19 cellular contexts compared by ENCODE assay signal in genomic region chr18:24173997-24174396, GRCh38. TPM values are rescaled to one million over a fixed set of nuclear protein-coding genes. Genes with fewer than 3 reads are reported as not detected.
A peak's percentile ranks its signal among the peaks of the same experiment; 100 is the strongest.
DNase-seq lines count a peak whose midpoint lies in the region; ATAC-seq, FAIRE-seq and TF ChIP-seq lines count a peak whose summit lies in the region.
"Had no signal": no experiment of that assay in that cellular context is flagged by ENCODE, and none has a peak within 500 bp of the region (broad histone marks: within the 10 kb centered on the region; RNA-seq: fewer than 3 reads in every experiment).

No MANE protein-coding gene starts in this region.

- CTCF ChIA-PET in Caco-2 (lab: Charles Lee) = no interaction called here
- CTCF ChIA-PET in K562 (lab: Yijun Ruan, JAX; ENCODE audit: low intra/inter-chr PET ratio) = no interaction called here

- peaks cover 8% of the 10 kb centered on the region for H3K4me1 Mint-ChIP-seq in activated CD4-positive, alpha-beta T cell treated with anti-CD3 and anti-CD28 coated beads, Interleukin-2, amount 10 ng/mL, durations not matched to agents 24 days and 14 days
- H3K4me1 Mint-ChIP-seq in Caco-2 (ENCODE audit: low read depth, unreplicated experiment) (no peaks in the 10 kb centered on the region), neural progenitor cell (peaks cover 9% of the 10 kb centered on the region)

- no peaks in the 10 kb centered on the region for H4K20me1 ChIP-seq in K562 (replicated peaks; ENCODE audit: control insufficient read depth, insufficient read depth, low read length)
- no peaks in the 10 kb centered on the region for H4K20me1 ChIP-seq in neural progenitor cell (ENCODE audit: low read depth)
- H4K20me1 ChIP-seq: BLaER1 treated with 17β-estradiol and CSF1 and Interleukin-3, amounts not matched to agents 10 nM and 100 nM had no signal

- no peaks in the 10 kb centered on the region for H3K27me3 Mint-ChIP-seq in activated CD4-positive, alpha-beta T cell treated with anti-CD3 and anti-CD28 coated beads, Interleukin-2, amount 10 ng/mL, durations not matched to agents 24 days and 14 days
- H3K27me3 Mint-ChIP-seq in Caco-2 (ENCODE audit: insufficient read depth, unreplicated experiment) (no peaks in the 10 kb centered on the region), neural progenitor cell (ENCODE audit: insufficient read depth, low read depth) (no peaks in the 10 kb centered on the region)

- H3K27me3 ChIP-seq in Caco-2 (replicated peaks; ENCODE audit: control insufficient read depth, insufficient read depth, low read length) (no peaks in the 10 kb centered on the region), K562 (ENCODE audit: control insufficient read depth in 2 of 2, insufficient read depth in 2 of 2, low read length in 2 of 2) (peaks cover 9 to 18% of the 10 kb centered on the region in 2 experiments; a peak in 4 of 5 replicates), neural progenitor cell (no peaks in the 10 kb centered on the region)
- H3K27me3 ChIP-seq: BLaER1 treated with 17β-estradiol and CSF1 and Interleukin-3, amounts not matched to agents 10 nM and 100 nM had no signal

- peaks cover 8% of the 10 kb centered on the region for H3F3A ChIP-seq in neural progenitor cell (ENCODE audit: low read depth)

- H3K4me3 Mint-ChIP-seq in activated CD4-positive, alpha-beta T cell treated with anti-CD3 and anti-CD28 coated beads, Interleukin-2, amount 10 ng/mL, durations not matched to agents 24 days and 14 days = no peak overlapping the region
- H3K4me3 Mint-ChIP-seq in Caco-2 (ENCODE audit: unreplicated experiment) = no peak overlapping the region
- H3K4me3 Mint-ChIP-seq in neural progenitor cell = no peak overlapping the region

- no peak for TF ChIP-seq POLR2A in K562 (conservative IDR thresholded peaks at IDR 0.05)

- no peak overlapping the region for H3K4me2 ChIP-seq in K562 (ENCODE audit: insufficient read depth, low read length)
- no peak overlapping the region for H3K4me2 ChIP-seq in neural progenitor cell
- H3K4me2 ChIP-seq: BLaER1 treated with 17β-estradiol and CSF1 and Interleukin-3, amounts not matched to agents 10 nM and 100 nM had no signal

- 2% methylated on average over 3 of the region's 3 CpGs for WGBS in K562 (ENCODE audit: insufficient coverage, low coverage, missing lambda C conversion rate)

- no peaks in the 10 kb centered on the region for H3K36me3 ChIP-seq in Caco-2 (ENCODE audit: control insufficient read depth, insufficient read depth, low read length)
- H3K36me3 ChIP-seq in K562 (ENCODE audit: control insufficient read depth, insufficient read depth, low read length) = no peaks in the 10 kb centered on the region
- H3K36me3 ChIP-seq in neural progenitor cell = no peaks in the 10 kb centered on the region

- H3K36me3 Mint-ChIP-seq in activated CD4-positive, alpha-beta T cell treated with anti-CD3 and anti-CD28 coated beads, Interleukin-2, amount 10 ng/mL, durations not matched to agents 24 days and 14 days (ENCODE audit: low read depth) = no peaks in the 10 kb centered on the region
- H3K36me3 Mint-ChIP-seq in Caco-2 (ENCODE audit: insufficient read depth, unreplicated experiment) (no peaks in the 10 kb centered on the region), neural progenitor cell (peaks cover 26% of the 10 kb centered on the region)

- no peaks in the 10 kb centered on the region for H3K9me1 ChIP-seq in K562 (ENCODE audit: control insufficient read depth, insufficient read depth, low read length)

- BruUV-seq in Caco-2 (replicated peaks; lab: Mats Ljungman, UMichigan) (no TSS peak), K562 (replicated peaks; lab: Mats Ljungman, UMichigan) (no TSS peak)

- H3K27ac ChIP-seq in K562 (ENCODE audit: extremely low read depth, low read depth, low read length) = no peak overlapping the region
- no peak overlapping the region for H3K27ac ChIP-seq in neural progenitor cell
- H3K27ac ChIP-seq: BLaER1 treated with 17β-estradiol and CSF1 and Interleukin-3, amounts not matched to agents 10 nM and 100 nM; HL-60 had no signal

- POLR2A ChIA-PET in Caco-2 (lab: Charles Lee) (no interaction called here), K562 (lab: Yijun Ruan, JAX) (interaction anchor here (1.0 to 1.1 kb wide), 2 partner anchors 22 to 102 kb away, joined by 3 read pairs; no protein-coding TSS in a partner anchor)

- TF ChIP-seq RAD21 in K562 (CRISPR knock-in tag; conservative IDR thresholded peaks at IDR 0.05 in 1 of 2, IDR thresholded peaks at IDR 0.05 in 1 of 2) = no peak

- intact Hi-C loops in activated CD4-positive, alpha-beta T cell treated with anti-CD3 and anti-CD28 coated beads, Interleukin-2, amount 10 ng/mL, durations not matched to agents 24 days and 14 days (cut with micrococcal nuclease) = loop anchor here (10.0 kb wide), 1 partner anchor 501 kb away; no protein-coding TSS in a partner anchor
- intact Hi-C loops in Caco-2 (cut with micrococcal nuclease; ENCODE audit: unreplicated experiment) (no loop called here), K562 (cut with micrococcal nuclease) (no loop called here)

- H3K4me3 ChIP-seq in Caco-2 (ENCODE audit: low read depth, low read length) (no peak overlapping the region), K562 (no peak overlapping the region), neural progenitor cell (no peak overlapping the region)
- H3K4me3 ChIP-seq: BLaER1 treated with 17β-estradiol and CSF1 and Interleukin-3, amounts not matched to agents 10 nM and 100 nM; HAP-1 had no signal

- no peak overlapping the region for H3K9ac ChIP-seq in K562 (ENCODE audit: insufficient read depth in 1 of 2, low read depth in 2 of 2, low read length in 2 of 2)
- no peak overlapping the region for H3K9ac ChIP-seq in neural progenitor cell
- H3K9ac ChIP-seq: BLaER1 treated with 17β-estradiol and CSF1 and Interleukin-3, amounts not matched to agents 10 nM and 100 nM had no signal

- H3K79me2 ChIP-seq in K562 (ENCODE audit: control insufficient read depth, insufficient read depth, low read length) (no peaks in the 10 kb centered on the region), neural progenitor cell (ENCODE audit: low read depth) (no peaks in the 10 kb centered on the region)

- TF ChIP-seq CTCF in Caco-2 (IDR thresholded peaks at IDR 0.05; ENCODE audit: insufficient read depth in 1 of 2, low read depth in 1 of 2, low read length in 1 of 2, severe bottlenecking in 1 of 2, unreplicated experiment in 1 of 2) = no peak
- TF ChIP-seq CTCF in K562 (IDR thresholded peaks at IDR 0.05 in 2 of 3, conservative IDR thresholded peaks at IDR 0.05 in 1 of 3; ENCODE audit: insufficient read depth in 2 of 3, low read depth in 1 of 3, low read length in 3 of 3) = no peak
- TF ChIP-seq CTCF in neural progenitor cell (IDR thresholded peaks at IDR 0.05) = no peak

- ATAC-seq in HG02610 (IDR thresholded peaks at IDR 0.05; ENCODE audit: unreplicated experiment) (peak; percentile 50), K562 (no peak), HG02759 (IDR thresholded peaks at IDR 0.05; ENCODE audit: unreplicated experiment) (no peak)

- H2AFZ ChIP-seq in K562 (ENCODE audit: low read depth, low read length) (no peak overlapping the region), neural progenitor cell (replicated peaks) (no peak overlapping the region)

- no peak for TF ChIP-seq EP300 in K562 (IDR thresholded peaks at IDR 0.05; ENCODE audit: low read length)

- in situ Hi-C loops in K562 (cut with MboI) = loop anchor here (10.0 kb wide), 1 partner anchor 311 kb away; no protein-coding TSS in a partner anchor

- FAIRE-seq in K562 (lab: Jason Lieb, UNC) = no peak
- FAIRE-seq: A204.1 had no signal

- H3K4me1 ChIP-seq in Caco-2 (no peaks in the 10 kb centered on the region), K562 (replicated peaks in 1 of 2; ENCODE audit: control insufficient read depth in 2 of 2, insufficient read depth in 2 of 2, low read length in 2 of 2) (no peaks in the 10 kb centered on the region), neural progenitor cell (no peaks in the 10 kb centered on the region)
- H3K4me1 ChIP-seq: HAP-1 had no signal

- peak overlapping the region; percentile 35 for H3K27ac Mint-ChIP-seq in activated CD4-positive, alpha-beta T cell treated with anti-CD3 and anti-CD28 coated beads, Interleukin-2, amount 10 ng/mL, durations not matched to agents 24 days and 14 days
- H3K27ac Mint-ChIP-seq in Caco-2 (ENCODE audit: unreplicated experiment) (peak overlapping the region; percentile 15), neural progenitor cell (no peak overlapping the region)

- H3K9me3 ChIP-seq in Caco-2 (no peaks in the 10 kb centered on the region), K562 (replicated peaks; ENCODE audit: control insufficient read depth, insufficient read depth, low read depth, low read length) (no peaks in the 10 kb centered on the region), neural progenitor cell (ENCODE audit: low read depth) (no peaks in the 10 kb centered on the region)
- H3K9me3 ChIP-seq: BLaER1 treated with 17β-estradiol and CSF1 and Interleukin-3, amounts not matched to agents 10 nM and 100 nM; HAP-1 had no signal

- H3K9me3 Mint-ChIP-seq in activated CD4-positive, alpha-beta T cell treated with anti-CD3 and anti-CD28 coated beads, Interleukin-2, amount 10 ng/mL, durations not matched to agents 24 days and 14 days = no peaks in the 10 kb centered on the region
- H3K9me3 Mint-ChIP-seq in Caco-2 (ENCODE audit: unreplicated experiment) (no peaks in the 10 kb centered on the region), neural progenitor cell (no peaks in the 10 kb centered on the region)

- no peak for DNase-seq in activated CD4-positive, alpha-beta T cell treated with anti-CD3 and anti-CD28 coated beads, Interleukin-2, amount 10 ng/mL, durations not matched to agents 24 days and 14 days
- DNase-seq in activated CD4-positive, alpha-beta T cell treated with anti-CD3 and anti-CD28 coated beads, Interleukin-2, amount 50 U/mL, for 1 hour = no peak
- DNase-seq in Caco-2 (no peak), K562 (ENCODE audit: extremely low read depth in 1 of 4, low spot score in 3 of 4) (no peak), HK-2 (ENCODE audit: unreplicated experiment) (no peak), neural progenitor cell (ENCODE audit: low spot score) (no peak)
- DNase-seq: DMS 273 treated with DMSO at 0.1 percent for 48 hours, KBM-7, NCI-H1436 treated with DMSO at 0.1 percent for 48 hours, NCI-H2029 treated with DMSO at 0.1 percent for 48 hours, NCI-H2171 treated with DMSO at 0.1 percent for 48 hours, NCI-H446 treated with DMSO at 0.1 percent for 48 hours, NCI-H748 treated with DMSO at 0.1 percent for 48 hours had no signal

RNA-seq across cellular contexts. Expression of gene CABYR, which starts 35.1 kb away (rescaled TPM):
- total RNA-seq in activated CD4-positive, alpha-beta T cell treated with anti-CD3 and anti-CD28 coated beads, Interleukin-2, amount 10 ng/mL, durations not matched to agents 24 days and 14 days = 0.36 and 1.3 TPM in 2 replicates
- total RNA-seq in Caco-2 (2022) (3.3 and 4.4 TPM in 2 replicates), K562 (2014; rRNA removed) (not detected in 2 replicates), K562 (2014; rRNA removed; fragmentation: Illumina TruSeq; extraction: Trizol) (not detected in 2 replicates), K562 (2015; rRNA removed; fragmentation: Illumina TruSeq; extraction: Trizol) (not detected in 2 replicates), K562 (2021) (not detected in 2 replicates), neural progenitor cell (ENCODE audit: low replicate concordance) (12.0 and 14.2 TPM in 2 replicates)
- total RNA-seq in K562 (2011; cell fraction: chromatin; rRNA removed; ENCODE audit: low replicate concordance) = not detected in 2 replicates
- not detected in 2 replicates for total RNA-seq in K562 (2011; cell fraction: nucleolus; rRNA removed)
- total RNA-seq in K562 (2011; cell fraction: nucleoplasm; rRNA removed) = not detected in 2 replicates
- polyA plus RNA-seq in K562 (2011; rRNA removed) (not detected in 2 replicates), K562 (2014; fragmentation: Illumina TruSeq; extraction: Trizol) (not detected in 2 replicates), K562 (2014; fragmentation: Nextera tagmentation; extraction: Ambion mirVana) (not detected), K562 (2014; rRNA removed) (not detected in 2 replicates)
- not detected in 2 replicates for polyA plus RNA-seq in K562 (2011; cell fraction: cytosol; rRNA removed)
- not detected in 2 replicates for polyA plus RNA-seq in K562 (2011; cell fraction: nucleus; rRNA removed)
- polyA plus RNA-seq in K562 (2012) = not detected in 2 replicates
- not detected in 2 replicates for polyA minus RNA-seq in K562 (2011; rRNA and poly(A)+ RNA removed)
- not detected in 2 replicates for polyA minus RNA-seq in K562 (2011; cell fraction: cytosol; rRNA and poly(A)+ RNA removed)
- polyA minus RNA-seq in K562 (2011; cell fraction: nucleus; rRNA and poly(A)+ RNA removed) = not detected in 2 replicates
